1 cellular context compared by ENCODE assay signal in the genomic region with DNA sequence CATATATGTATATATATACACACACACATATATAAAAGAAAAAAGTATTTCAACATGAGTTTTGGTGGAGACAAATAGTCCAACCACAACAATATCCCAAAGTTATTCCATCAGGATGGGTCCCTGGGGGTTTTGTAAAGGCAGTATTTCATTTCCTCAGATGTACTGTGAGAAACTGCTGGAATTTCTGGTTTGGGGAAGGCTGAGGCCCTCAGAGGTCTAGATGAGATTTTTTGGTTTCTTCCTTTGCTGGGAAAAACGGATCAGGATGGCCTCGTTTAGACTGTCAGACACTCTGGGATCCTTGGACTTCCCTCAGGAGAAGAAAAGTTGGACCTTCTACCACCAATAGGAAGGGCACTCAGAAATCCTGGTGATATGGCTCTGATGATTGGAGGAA.
TF ChIP-seq lines count a peak whose summit lies in the region.

No MANE protein-coding gene starts in this region.

TF ChIP-seq in HEK293, 187 proteins besides CTCF, POLR2A, EP300 and RAD21:
- TF ChIP-seq, protein P1, sequence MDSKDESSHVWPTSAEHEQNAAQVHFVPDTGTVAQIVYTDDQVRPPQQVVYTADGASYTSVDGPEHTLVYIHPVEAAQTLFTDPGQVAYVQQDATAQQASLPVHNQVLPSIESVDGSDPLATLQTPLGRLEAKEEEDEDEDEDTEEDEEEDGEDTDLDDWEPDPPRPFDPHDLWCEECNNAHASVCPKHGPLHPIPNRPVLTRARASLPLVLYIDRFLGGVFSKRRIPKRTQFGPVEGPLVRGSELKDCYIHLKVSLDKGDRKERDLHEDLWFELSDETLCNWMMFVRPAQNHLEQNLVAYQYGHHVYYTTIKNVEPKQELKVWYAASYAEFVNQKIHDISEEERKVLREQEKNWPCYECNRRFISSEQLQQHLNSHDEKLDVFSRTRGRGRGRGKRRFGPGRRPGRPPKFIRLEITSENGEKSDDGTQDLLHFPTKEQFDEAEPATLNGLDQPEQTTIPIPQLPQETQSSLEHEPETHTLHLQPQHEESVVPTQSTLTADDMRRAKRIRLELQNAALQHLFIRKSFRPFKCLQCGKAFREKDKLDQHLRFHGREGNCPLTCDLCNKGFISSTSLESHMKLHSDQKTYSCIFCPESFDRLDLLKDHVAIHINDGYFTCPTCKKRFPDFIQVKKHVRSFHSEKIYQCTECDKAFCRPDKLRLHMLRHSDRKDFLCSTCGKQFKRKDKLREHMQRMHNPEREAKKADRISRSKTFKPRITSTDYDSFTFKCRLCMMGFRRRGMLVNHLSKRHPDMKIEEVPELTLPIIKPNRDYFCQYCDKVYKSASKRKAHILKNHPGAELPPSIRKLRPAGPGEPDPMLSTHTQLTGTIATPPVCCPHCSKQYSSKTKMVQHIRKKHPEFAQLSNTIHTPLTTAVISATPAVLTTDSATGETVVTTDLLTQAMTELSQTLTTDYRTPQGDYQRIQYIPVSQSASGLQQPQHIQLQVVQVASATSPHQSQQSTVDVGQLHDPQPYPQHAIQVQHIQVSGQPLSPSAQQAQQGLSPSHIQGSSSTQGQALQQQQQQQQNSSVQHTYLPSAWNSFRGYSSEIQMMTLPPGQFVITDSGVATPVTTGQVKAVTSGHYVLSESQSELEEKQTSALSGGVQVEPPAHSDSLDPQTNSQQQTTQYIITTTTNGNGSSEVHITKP (tag by site-specific recombination; IDR thresholded peaks at IDR 0.05) = peak; percentile 88
- TF ChIP-seq KLF16 (tag by site-specific recombination; IDR thresholded peaks at IDR 0.05) = no peak
- TF ChIP-seq SETDB1 (IDR thresholded peaks at IDR 0.05; ENCODE audit: insufficient read length, low read length) = no peak
- TF ChIP-seq ZBTB17 (tag by site-specific recombination; IDR thresholded peaks at IDR 0.05) = 0 out of 2 replicates have a peak, but pooled peaks have one; percentile 21
